23 cellular contexts compared by ENCODE assay signal in genomic region chr5:37703841-37704241, GRCh38.
"Had no signal": no experiment of that assay in that cellular context is flagged by ENCODE, and none has a peak within 500 bp of the region (broad histone marks: within the 10 kb centered on the region; RNA-seq: fewer than 3 reads in every experiment).

No MANE protein-coding gene starts in this region.

- ATAC-seq: activated CD8-positive, alpha-beta T cell treated with anti-CD3 and anti-CD28 coated beads for 36 hours; left lung; stimulated activated naive CD8-positive, alpha-beta T cell treated with anti-CD3 and anti-CD28 coated beads, Interleukin-15, Interleukin-2, amounts not matched to agents 100 U/mL and 50 U/mL, for 24 hours had no signal

- H3K27me3 Mint-ChIP-seq: activated B cell treated with CpG ODN at 0.5 μM for 24 hours; activated CD4-positive, alpha-beta T cell treated with anti-CD3 and anti-CD28 coated beads, Interleukin-2, amount 10 ng/mL, durations not matched to agents 24 days and 14 days; activated CD8-positive, alpha-beta T cell treated with anti-CD3 and anti-CD28 coated beads for 36 hours; activated T-cell treated with anti-CD3 and anti-CD28 coated beads, Interleukin-2, amount 50 U/mL, for 24 hours had no signal

- FAIRE-seq: frontal cortex, kidney had no signal

- H3K27me3 ChIP-seq: breast epithelium, left lung, tibial artery had no signal

- H3K4me1 Mint-ChIP-seq: activated B cell treated with CpG ODN at 0.5 μM for 24 hours; activated CD4-positive, alpha-beta T cell treated with anti-CD3 and anti-CD28 coated beads, Interleukin-2, amount 10 ng/mL, durations not matched to agents 24 days and 14 days had no signal

- H3K27ac Mint-ChIP-seq: activated B cell treated with CpG ODN at 0.5 μM for 24 hours; activated CD4-positive, alpha-beta T cell treated with anti-CD3 and anti-CD28 coated beads, Interleukin-2, amount 10 ng/mL, durations not matched to agents 24 days and 14 days; activated CD8-positive, alpha-beta T cell treated with anti-CD3 and anti-CD28 coated beads for 36 hours; activated naive CD4-positive, alpha-beta T cell treated with anti-CD3 and anti-CD28 coated beads for 36 hours; activated T-cell treated with anti-CD3 and anti-CD28 coated beads, Interleukin-2, amount 50 U/mL, for 24 hours; activated T-helper 2 cell treated with anti-CD3 and anti-CD28 coated beads, Interferon-gamma antibody, Interleukin-2, Interleukin-4, amounts not matched to agents 10 μg/mL and 5 μg/mL and 100 μg/mL, durations not matched to agents 14 hours and 24 hours and 36 hours; T-helper 2 cell treated with Interferon-gamma antibody and Interleukin-4, amounts not matched to agents 5 μg/mL and 100 μg/mL, for 36 hours had no signal

- H3K27ac ChIP-seq: breast epithelium, left lung, tibial artery had no signal

- DNase-seq: activated B cell treated with CpG ODN at 0.5 μM for 24 hours; activated CD4-positive, alpha-beta T cell treated with anti-CD3 and anti-CD28 coated beads, Interleukin-2, amount 10 ng/mL, durations not matched to agents 24 days and 14 days; activated CD8-positive, alpha-beta T cell treated with anti-CD3 and anti-CD28 coated beads for 36 hours; activated naive CD4-positive, alpha-beta T cell treated with anti-CD3 and anti-CD28 coated beads for 36 hours; activated T-cell treated with anti-CD3 and anti-CD28 coated beads, Interleukin-2, amount 50 U/mL, for 24 hours; aorta; cerebellar nuclear complex; cortex of kidney; effector memory CD4-positive, alpha-beta T cell; hypothalamus; kidney; left lung; mammary epithelial cell; occipital lobe; retina; stimulated activated naive CD8-positive, alpha-beta T cell treated with anti-CD3 and anti-CD28 coated beads, Interleukin-15, Interleukin-2, amounts not matched to agents 100 U/mL and 50 U/mL, for 24 hours; substantia nigra; SW 1271; tibial artery had no signal

- H3K4me3 ChIP-seq: breast epithelium, left lung, tibial artery had no signal

- H3K9me3 ChIP-seq: breast epithelium, left lung, tibial artery had no signal

- H3K36me3 ChIP-seq: breast epithelium had no signal

- H3K4me1 ChIP-seq: breast epithelium, left lung, tibial artery had no signal

- H3K4me3 Mint-ChIP-seq: activated B cell treated with CpG ODN at 0.5 μM for 24 hours; activated CD4-positive, alpha-beta T cell treated with anti-CD3 and anti-CD28 coated beads, Interleukin-2, amount 10 ng/mL, durations not matched to agents 24 days and 14 days; activated CD8-positive, alpha-beta T cell treated with anti-CD3 and anti-CD28 coated beads for 36 hours; activated naive CD4-positive, alpha-beta T cell treated with anti-CD3 and anti-CD28 coated beads for 36 hours; activated T-cell treated with anti-CD3 and anti-CD28 coated beads, Interleukin-2, amount 50 U/mL, for 24 hours; T-helper 2 cell treated with Interferon-gamma antibody and Interleukin-4, amounts not matched to agents 5 μg/mL and 100 μg/mL, for 36 hours had no signal
